In genomic region chr13:33194820-33195692, GRCh38 we compare ENCODE assay signal across 8 cellular contexts.
A peak's percentile ranks its signal among the peaks of the same experiment; 100 is the strongest.
DNase-seq lines count a peak whose midpoint lies in the region; ATAC-seq and TF ChIP-seq lines count a peak whose summit lies in the region.

No MANE protein-coding gene starts in this region.

- H3K4me3 ChIP-seq in WERI-Rb-1 (ENCODE audit: low read depth, low read length), result no peak overlapping the region

- no peaks in the 10 kb centered on the region for H3K27me3 ChIP-seq in WERI-Rb-1 (ENCODE audit: insufficient read depth, low read depth, severe bottlenecking)

- no peak overlapping the region for H3K27ac ChIP-seq in WERI-Rb-1

- H3K36me3 ChIP-seq in WERI-Rb-1, result no peaks in the 10 kb centered on the region

- DNase-seq in DMS153 (lab: John Stamatoyannopoulos, UW) (peak; percentile 63), DMS153 treated with DMSO at 0.1 percent for 48 hours (lab: John Stamatoyannopoulos, UW; ENCODE audit: unreplicated experiment) (no peak), kidney tubule cell (ENCODE audit: low spot score) (peak; percentile 56), NOMO-1 (lab: John Stamatoyannopoulos, UW; ENCODE audit: unreplicated experiment in 2 of 2) (no peak), WERI-Rb-1 (no peak)
- DNase-seq in stimulated activated CD4-positive, alpha-beta T cell treated with anti-CD3 and anti-CD28 coated beads, Interleukin-4, amount 100 ng/mL, for 24 hours, result no peak

- ATAC-seq in HG02970 (IDR thresholded peaks at IDR 0.05; ENCODE audit: low FRiP score, unreplicated experiment), result peak; percentile 70
- ATAC-seq in SK-N-SH treated with all-trans-retinoic acid at 6 μM for 48 hours, result peak; percentile 60

- H3K9me3 ChIP-seq in WERI-Rb-1 (ENCODE audit: severe bottlenecking), result no peaks in the 10 kb centered on the region

- TF ChIP-seq CTCF in WERI-Rb-1 (IDR thresholded peaks at IDR 0.05; ENCODE audit: low read depth, low read length), result no peak

TF ChIP-seq in SK-N-SH treated with all-trans-retinoic acid at 6 μM for 48 hours, 23 proteins besides CTCF, POLR2A, EP300 and RAD21:
- TF ChIP-seq CSDC2 (CRISPR knock-in tag; IDR thresholded peaks at IDR 0.05) (no peak), ARNTL (CRISPR knock-in tag; IDR thresholded peaks at IDR 0.05; ENCODE audit: borderline replicate concordance, low read depth) (no peak), ESRRG (CRISPR knock-in tag; IDR thresholded peaks at IDR 0.05) (no peak), OSR1 (CRISPR knock-in tag; IDR thresholded peaks at IDR 0.05) (no peak), ISL1 (CRISPR knock-in tag; IDR thresholded peaks at IDR 0.05) (peak; percentile 75), POU6F1 (CRISPR knock-in tag; IDR thresholded peaks at IDR 0.05; ENCODE audit: borderline replicate concordance, low read depth) (no peak), TOX (CRISPR knock-in tag; IDR thresholded peaks at IDR 0.05; ENCODE audit: borderline replicate concordance) (0 out of 2 replicates have a peak, but pooled peaks have one; percentile 12), ZC3H10 (CRISPR knock-in tag; IDR thresholded peaks at IDR 0.05) (0 out of 2 replicates have a peak, but pooled peaks have one; percentile 49), ZNF8 (CRISPR knock-in tag; IDR thresholded peaks at IDR 0.05) (no peak)

Comparison
In these comparisons a context has a peak if more than half of its experiments do, and no peak if none do; other contexts are left out.
1. DNase-seq: peak in DMS153 (single experiment) and kidney tubule cell (single experiment); none in DMS153 treated with DMSO at 0.1 percent for 48 hours (single experiment), NOMO-1 (0 of 2), WERI-Rb-1 (single experiment) and stimulated activated CD4-positive, alpha-beta T cell treated with anti-CD3 and anti-CD28 coated beads, Interleukin-4, amount 100 ng/mL, for 24 hours (single experiment).